In the genomic region with DNA sequence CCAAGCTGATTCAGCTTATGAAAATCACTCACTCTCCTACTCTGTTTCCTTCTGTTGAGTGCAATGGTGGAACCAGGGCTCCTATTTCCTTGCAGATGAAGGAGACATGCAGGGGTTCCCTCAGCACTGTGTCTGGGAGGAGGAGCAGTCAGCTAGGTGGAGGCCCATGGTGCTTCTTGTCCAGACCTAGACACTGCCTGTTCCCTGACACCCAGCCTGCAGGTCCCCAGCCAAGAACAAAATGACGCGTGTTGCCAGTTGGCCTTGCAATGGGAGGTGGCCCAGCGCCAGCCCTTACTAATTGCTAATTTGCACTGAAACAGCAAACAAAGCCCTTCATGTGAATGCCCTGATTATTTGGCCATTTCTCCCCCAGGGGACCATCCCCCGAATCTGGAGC, we compare ENCODE assay signal across 19 cellular contexts.
DNase-seq lines count a peak whose midpoint lies in the region; ATAC-seq lines count a peak whose summit lies in the region.
"Had no signal": no experiment of that assay in that cellular context is flagged by ENCODE, and none has a peak within 500 bp of the region (broad histone marks: within the 10 kb centered on the region; RNA-seq: fewer than 3 reads in every experiment).

No MANE protein-coding gene starts in this region.

- no peaks in the 10 kb centered on the region for H3K27me3 Mint-ChIP-seq in stimulated activated naive CD8-positive, alpha-beta T cell treated with anti-CD3 and anti-CD28 coated beads, Interleukin-15, amount 100 ng/mL, for 72 hours
- H3K27me3 Mint-ChIP-seq in T-helper 2 cell treated with Interferon-gamma antibody and Interleukin-4, amounts not matched to agents 5 μg/mL and 100 μg/mL, for 36 hours (ENCODE audit: low read depth) = no peaks in the 10 kb centered on the region
- H3K27me3 Mint-ChIP-seq: B cell; CD4-positive, CD25-positive, alpha-beta regulatory T cell had no signal

- H3K4me3 Mint-ChIP-seq in stimulated activated naive CD8-positive, alpha-beta T cell treated with anti-CD3 and anti-CD28 coated beads, Interleukin-15, amount 100 ng/mL, for 72 hours = no peak overlapping the region
- H3K4me3 Mint-ChIP-seq in T-helper 2 cell treated with Interferon-gamma antibody and Interleukin-4, amounts not matched to agents 5 μg/mL and 100 μg/mL, for 36 hours = no peak overlapping the region
- H3K4me3 Mint-ChIP-seq: B cell; CD4-positive, CD25-positive, alpha-beta regulatory T cell had no signal

- peaks cover 0 to 4% of the 10 kb centered on the region in 2 donors for H3K9me3 Mint-ChIP-seq in stimulated activated naive CD8-positive, alpha-beta T cell treated with anti-CD3 and anti-CD28 coated beads, Interleukin-15, amount 100 ng/mL, for 72 hours
- no peaks in the 10 kb centered on the region for H3K9me3 Mint-ChIP-seq in T-helper 2 cell treated with Interferon-gamma antibody and Interleukin-4, amounts not matched to agents 5 μg/mL and 100 μg/mL, for 36 hours

- H3K27ac Mint-ChIP-seq in stimulated activated naive CD8-positive, alpha-beta T cell treated with anti-CD3 and anti-CD28 coated beads, Interleukin-15, amount 100 ng/mL, for 72 hours = no peak overlapping the region
- H3K27ac Mint-ChIP-seq in T-helper 2 cell treated with Interferon-gamma antibody and Interleukin-4, amounts not matched to agents 5 μg/mL and 100 μg/mL, for 36 hours = no peak overlapping the region
- H3K27ac Mint-ChIP-seq: B cell; CD4-positive, CD25-positive, alpha-beta regulatory T cell had no signal

- DNase-seq in Ammon's horn (ENCODE audit: low spot score) (peak; percentile 77), cerebellum (ENCODE audit: low spot score) (peak; percentile 50), hypothalamus (lab: John Stamatoyannopoulos, UW) (peak in 37 of 51 donors; percentile 3 to 71 (median 37)), occipital lobe (lab: John Stamatoyannopoulos, UW) (peak; percentile 18), iPS-NIHi7 (ENCODE audit: extremely low spot score) (no peak)
- no peak for DNase-seq in stimulated activated naive CD8-positive, alpha-beta T cell treated with anti-CD3 and anti-CD28 coated beads, Interleukin-15, amount 100 ng/mL, for 72 hours
- DNase-seq in activated CD4-positive, alpha-beta T cell treated with anti-CD3 and anti-CD28 coated beads for 1 hour = no peak
- no peak for DNase-seq in T-helper 2 cell treated with Interferon-gamma antibody and Interleukin-4, amounts not matched to agents 5 μg/mL and 100 μg/mL, for 36 hours (ENCODE audit: low spot score)
- DNase-seq: 8988T; Caco-2; CD4-positive, CD25-positive, alpha-beta regulatory T cell; MV-4-11; NCI-H1694 treated with DMSO at 0.1 percent for 48 hours; NCI-H748 treated with DMSO at 0.1 percent for 48 hours; NK-92 treated with Interleukin-12 subunit alpha and Interleukin-12 subunit beta, amount 100 ng/mL, for 24 hours; OCI-M1; SHP77 had no signal

- H3K4me1 Mint-ChIP-seq in stimulated activated naive CD8-positive, alpha-beta T cell treated with anti-CD3 and anti-CD28 coated beads, Interleukin-15, amount 100 ng/mL, for 72 hours = no peaks in the 10 kb centered on the region
- H3K4me1 Mint-ChIP-seq in T-helper 2 cell treated with Interferon-gamma antibody and Interleukin-4, amounts not matched to agents 5 μg/mL and 100 μg/mL, for 36 hours (ENCODE audit: low read depth) = no peaks in the 10 kb centered on the region
- H3K4me1 Mint-ChIP-seq: CD4-positive, CD25-positive, alpha-beta regulatory T cell had no signal

- no peaks in the 10 kb centered on the region for H3K36me3 Mint-ChIP-seq in T-helper 2 cell treated with Interferon-gamma antibody and Interleukin-4, amounts not matched to agents 5 μg/mL and 100 μg/mL, for 36 hours (ENCODE audit: low read depth)

- ATAC-seq in stimulated activated naive CD8-positive, alpha-beta T cell treated with anti-CD3 and anti-CD28 coated beads, Interleukin-15, amount 100 ng/mL, for 72 hours = no peak
- ATAC-seq: GM12878 had no signal

Comparison
In these comparisons a context has a peak if more than half of its experiments do, and no peak if none do; other contexts are left out.
1. DNase-seq: peak in Ammon's horn (single experiment), cerebellum (single experiment), hypothalamus (37 of 51) and occipital lobe (single experiment); none in stimulated activated naive CD8-positive, alpha-beta T cell treated with anti-CD3 and anti-CD28 coated beads, Interleukin-15, amount 100 ng/mL, for 72 hours (0 of 2), iPS-NIHi7 (single experiment), activated CD4-positive, alpha-beta T cell treated with anti-CD3 and anti-CD28 coated beads for 1 hour (single experiment) and T-helper 2 cell treated with Interferon-gamma antibody and Interleukin-4, amounts not matched to agents 5 μg/mL and 100 μg/mL, for 36 hours (single experiment).